Comparison of ENCODE assay signal across 9 cellular contexts in genomic region chr22:21712751-21713427, GRCh38. TPM values are rescaled to one million over a fixed set of nuclear protein-coding genes. Genes with fewer than 3 reads are reported as not detected.
DNase-seq lines count a peak whose midpoint lies in the region; ATAC-seq and TF ChIP-seq lines count a peak whose summit lies in the region.
"Had no signal": no experiment of that assay in that cellular context is flagged by ENCODE, and none has a peak within 500 bp of the region (broad histone marks: within the 10 kb centered on the region; RNA-seq: fewer than 3 reads in every experiment).

No MANE protein-coding gene starts in this region.

- no peak overlapping the region for H3K27ac ChIP-seq in PC-9
- H3K27ac ChIP-seq in foreskin keratinocyte = no peak overlapping the region
- no peak overlapping the region for H3K27ac ChIP-seq in thoracic aorta

- H4K20me1 ChIP-seq in PC-9 (ENCODE audit: insufficient read depth) = no peaks in the 10 kb centered on the region

- H3K9me2 ChIP-seq in PC-9 (ENCODE audit: insufficient read depth) = no peaks in the 10 kb centered on the region

- H2AFZ ChIP-seq in PC-9 = no peak overlapping the region

- TF ChIP-seq CTCF in CD14-positive monocyte (IDR thresholded peaks at IDR 0.05) (peak; percentile 73), HFF-Myc (IDR thresholded peaks at IDR 0.05; ENCODE audit: low read depth, low read length, missing control alignments) (peak; percentile 77), PC-9 (conservative IDR thresholded peaks at IDR 0.05) (peak; percentile 67), foreskin keratinocyte (conservative IDR thresholded peaks at IDR 0.05) (peak; percentile 80), thoracic aorta (IDR thresholded peaks at IDR 0.05) (peak; percentile 82)

- peaks cover 3% of the 10 kb centered on the region; the same call in 1 of the 2 replicates for H3F3A ChIP-seq in PC-9 (ENCODE audit: insufficient read depth, low read depth)

- H3K4me2 ChIP-seq in PC-9 = no peak overlapping the region

- CTCF ChIA-PET in PC-9 (lab: Charles Lee) = no interaction called here

- H3K9me3 ChIP-seq in PC-9 (ENCODE audit: insufficient read depth, low read depth) (no peaks in the 10 kb centered on the region), thoracic aorta (no peaks in the 10 kb centered on the region)

- H3K36me3 ChIP-seq in PC-9 (ENCODE audit: low read depth) (no peaks in the 10 kb centered on the region), thoracic aorta (no peaks in the 10 kb centered on the region)

- no peaks in the 10 kb centered on the region for H3K27me3 ChIP-seq in PC-9 (ENCODE audit: insufficient read depth, low read depth)
- H3K27me3 ChIP-seq in foreskin keratinocyte = no peaks in the 10 kb centered on the region
- H3K27me3 ChIP-seq in thoracic aorta (replicated peaks; ENCODE audit: insufficient read depth) = no peaks in the 10 kb centered on the region

- peaks cover 14% of the 10 kb centered on the region for H3K4me1 Mint-ChIP-seq in CD14-positive monocyte
- peaks cover 3% of the 10 kb centered on the region for H3K4me1 Mint-ChIP-seq in activated T-helper 2 cell treated with anti-CD3 and anti-CD28 coated beads, Interferon-gamma antibody, Interleukin-2, Interleukin-4, amounts not matched to agents 10 μg/mL and 5 μg/mL and 100 μg/mL, durations not matched to agents 14 hours and 24 hours and 36 hours (ENCODE audit: low read depth)

- ATAC-seq in foreskin keratinocyte (peak; percentile 68), thoracic aorta (ENCODE audit: insufficient number of reproducible peaks, low FRiP score, low read depth) (peak; percentile 88), HG03097 (IDR thresholded peaks at IDR 0.05; ENCODE audit: low FRiP score, unreplicated experiment) (no peak)

- DNase-seq in CD14-positive monocyte (ENCODE audit: low spot score) (peak; percentile 63), HFF-Myc (ENCODE audit: extremely low read depth, low read depth) (peak; percentile 75), PC-9 (peak in 1 of 2 experiments; percentile 37), foreskin keratinocyte (peak; percentile 29 to 61), occipital lobe (lab: John Stamatoyannopoulos, UW) (peak; percentile 68), thoracic aorta (ENCODE audit: low spot score) (no peak)
- DNase-seq in activated T-helper 2 cell treated with anti-CD3 and anti-CD28 coated beads, Interferon-gamma antibody, Interleukin-2, Interleukin-4, amounts not matched to agents 10 μg/mL and 5 μg/mL and 100 μg/mL, durations not matched to agents 14 hours and 24 hours and 36 hours (ENCODE audit: low spot score) = peak; percentile 33

- H3K9me3 Mint-ChIP-seq in CD14-positive monocyte = no peaks in the 10 kb centered on the region
- H3K9me3 Mint-ChIP-seq in activated T-helper 2 cell treated with anti-CD3 and anti-CD28 coated beads, Interferon-gamma antibody, Interleukin-2, Interleukin-4, amounts not matched to agents 10 μg/mL and 5 μg/mL and 100 μg/mL, durations not matched to agents 14 hours and 24 hours and 36 hours = no peaks in the 10 kb centered on the region
- H3K9me3 Mint-ChIP-seq: IgD-negative memory B cell had no signal

- peak overlapping the region in 2 of 7 donors; percentile 16 to 73 for H3K27ac Mint-ChIP-seq in CD14-positive monocyte
- H3K27ac Mint-ChIP-seq in activated T-helper 2 cell treated with anti-CD3 and anti-CD28 coated beads, Interferon-gamma antibody, Interleukin-2, Interleukin-4, amounts not matched to agents 10 μg/mL and 5 μg/mL and 100 μg/mL, durations not matched to agents 14 hours and 24 hours and 36 hours = no peak overlapping the region

- POLR2A ChIA-PET in PC-9 (lab: Charles Lee; ENCODE audit: unreplicated experiment) = no interaction called here

- H3K4me3 ChIP-seq in HFF-Myc (replicated peaks; ENCODE audit: low read depth, low read length) (no peak overlapping the region), PC-9 (no peak overlapping the region), thoracic aorta (peak overlapping the region; percentile 48)

- H3K36me3 Mint-ChIP-seq in CD14-positive monocyte = peaks cover 0 to 9% of the 10 kb centered on the region in 2 donors
- H3K36me3 Mint-ChIP-seq in activated T-helper 2 cell treated with anti-CD3 and anti-CD28 coated beads, Interferon-gamma antibody, Interleukin-2, Interleukin-4, amounts not matched to agents 10 μg/mL and 5 μg/mL and 100 μg/mL, durations not matched to agents 14 hours and 24 hours and 36 hours (ENCODE audit: low read depth) = no peaks in the 10 kb centered on the region

- intact Hi-C loops in CD14-positive monocyte (cut with micrococcal nuclease) (loop anchor here (2.0 kb wide), 1 partner anchor 240 kb away; the partner anchor contains the start of gene PPM1F (in 2 of the 2)), PC-9 (cut with micrococcal nuclease; ENCODE audit: unreplicated experiment) (loop anchor here (2.0 to 5.0 kb wide), 2 partner anchors 224 to 240 kb away; partner anchors contain the start of gene PPM1F)
- intact Hi-C loops in activated T-helper 2 cell treated with anti-CD3 and anti-CD28 coated beads, Interferon-gamma antibody, Interleukin-2, Interleukin-4, amounts not matched to agents 10 μg/mL and 5 μg/mL and 100 μg/mL, durations not matched to agents 14 hours and 24 hours and 36 hours (cut with micrococcal nuclease) = loop anchor here (2.0 kb wide), 2 partner anchors 226 to 240 kb away; partner anchors contain the start of gene PPM1F

- BruUV-seq in PC-9 (replicated peaks; lab: Mats Ljungman, UMichigan) = no TSS peak

- H3K4me3 Mint-ChIP-seq in CD14-positive monocyte = no peak overlapping the region
- no peak overlapping the region for H3K4me3 Mint-ChIP-seq in activated T-helper 2 cell treated with anti-CD3 and anti-CD28 coated beads, Interferon-gamma antibody, Interleukin-2, Interleukin-4, amounts not matched to agents 10 μg/mL and 5 μg/mL and 100 μg/mL, durations not matched to agents 14 hours and 24 hours and 36 hours (ENCODE audit: low read depth)

- H3K79me2 ChIP-seq in PC-9 (ENCODE audit: low read depth) = no peaks in the 10 kb centered on the region

- H3K4me1 ChIP-seq in PC-9 (replicated peaks; ENCODE audit: insufficient read depth) (no peaks in the 10 kb centered on the region), foreskin keratinocyte (no peaks in the 10 kb centered on the region), thoracic aorta (ENCODE audit: control insufficient read depth in 1 of 2, low read depth in 2 of 2) (peaks cover 0 to 8% of the 10 kb centered on the region in 2 donors)

- H3K27me3 Mint-ChIP-seq in CD14-positive monocyte (ENCODE audit: low read depth in 3 of 3) = peaks cover 0 to 2% (median 0%) of the 10 kb centered on the region in 3 donors
- peaks cover 3% of the 10 kb centered on the region for H3K27me3 Mint-ChIP-seq in activated T-helper 2 cell treated with anti-CD3 and anti-CD28 coated beads, Interferon-gamma antibody, Interleukin-2, Interleukin-4, amounts not matched to agents 10 μg/mL and 5 μg/mL and 100 μg/mL, durations not matched to agents 14 hours and 24 hours and 36 hours (ENCODE audit: low read depth)
- H3K27me3 Mint-ChIP-seq: IgD-negative memory B cell had no signal

RNA-seq across cellular contexts. Expression of gene YPEL1, which starts 22.7 kb away (rescaled TPM):
- polyA plus RNA-seq in CD14-positive monocyte (1 to 10 TPM; 2.0 to 2.3 TPM), foreskin keratinocyte (0.03 TPM in 1 of 2 replicates, not detected in the other)
- total RNA-seq in PC-9 (2021) (5.2 and 8.3 TPM in 2 replicates), foreskin keratinocyte (0.14 TPM in 1 of 2 replicates, not detected in the other), occipital lobe (99.2 TPM), thoracic aorta (10 to 100 TPM; 20.1 to 25.2 TPM)
- 1.5 and 1.9 TPM in 2 replicates for total RNA-seq in activated T-helper 2 cell treated with anti-CD3 and anti-CD28 coated beads, Interferon-gamma antibody, Interleukin-2, Interleukin-4, amounts not matched to agents 10 μg/mL and 5 μg/mL and 100 μg/mL, durations not matched to agents 14 hours and 24 hours and 36 hours

RNA-seq across cellular contexts. Expression of gene PPIL2, which starts 47.1 kb away (rescaled TPM):
- polyA plus RNA-seq in CD14-positive monocyte (10 to 100 TPM in 1 of 2 donors, 1 to 10 TPM in 1; 8.9 to 16.8 TPM), foreskin keratinocyte (20.6 and 22.6 TPM in 2 replicates)
- total RNA-seq in PC-9 (2021) (23.8 and 26.3 TPM in 2 replicates), foreskin keratinocyte (29.0 and 31.3 TPM in 2 replicates), occipital lobe (24.3 TPM), thoracic aorta (10 to 100 TPM; 32.0 to 33.7 TPM)
- 53.9 and 55.4 TPM in 2 replicates for total RNA-seq in activated T-helper 2 cell treated with anti-CD3 and anti-CD28 coated beads, Interferon-gamma antibody, Interleukin-2, Interleukin-4, amounts not matched to agents 10 μg/mL and 5 μg/mL and 100 μg/mL, durations not matched to agents 14 hours and 24 hours and 36 hours
